8 cellular contexts compared by ENCODE assay signal in the genomic region with DNA sequence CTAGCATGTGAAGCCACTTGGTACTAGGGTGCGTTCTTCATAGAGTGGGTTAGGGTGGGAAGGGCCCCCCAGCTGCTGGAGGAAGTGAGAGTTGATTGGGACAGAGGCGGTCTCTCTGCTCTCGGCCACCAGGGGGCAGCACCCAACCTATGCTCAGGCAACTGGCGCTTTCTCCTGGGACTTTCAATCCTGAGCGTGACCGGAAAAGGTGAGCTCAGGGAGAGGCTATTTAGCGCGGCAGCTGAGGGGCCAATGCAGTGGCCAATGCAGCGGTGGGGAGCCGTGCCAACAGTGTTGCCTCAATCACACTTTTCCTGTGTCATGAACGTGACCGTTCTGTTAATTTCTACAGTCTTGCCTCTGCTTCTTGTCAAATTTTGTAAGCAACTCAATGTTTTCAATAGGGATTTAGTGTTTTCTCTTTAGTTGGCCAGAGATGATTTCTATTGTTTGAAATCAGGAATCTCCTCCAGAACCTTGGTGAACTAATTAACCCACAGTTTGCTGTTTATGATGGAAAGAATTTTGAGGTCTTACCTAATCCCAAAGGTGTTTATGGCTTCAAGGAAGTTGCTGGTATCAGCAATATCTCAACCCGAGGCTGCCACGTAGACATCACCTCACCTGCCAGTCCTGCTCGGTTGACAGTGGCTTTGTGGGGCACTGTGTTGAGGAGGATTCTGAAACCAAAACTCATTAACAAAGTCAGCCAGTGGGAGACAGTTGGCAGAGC.
DNase-seq lines count a peak whose midpoint lies in the region; ATAC-seq and TF ChIP-seq lines count a peak whose summit lies in the region.

No MANE protein-coding gene starts in this region.

- WGBS in psoas muscle, 3 donors: 18 to 22% (median 22%) methylated on average over 15 of the region's 15 CpGs
- 16 to 17% methylated on average over 15 of the region's 15 CpGs for WGBS in aorta, 2 donors

- POLR2A ChIA-PET in CD4-positive, alpha-beta T cell (lab: Charles Lee): no interaction called here

- CTCF ChIA-PET in CD4-positive, alpha-beta T cell (lab: Charles Lee): interaction anchor here (0.5 to 1.1 kb wide), 3 partner anchors 16 to 799 kb away, joined by 3 to 4 read pairs (median 4); no protein-coding TSS in a partner anchor

- H3K36me3 Mint-ChIP-seq in CD4-positive, alpha-beta T cell (ENCODE audit: low read depth): no peaks in the 10 kb centered on the region
- no peaks in the 10 kb centered on the region for H3K36me3 Mint-ChIP-seq in activated naive CD8-positive, alpha-beta T cell treated with anti-CD3 and anti-CD28 coated beads, Interleukin-2, amount 50 U/mL, for 24 hours (ENCODE audit: low read depth)

- H3K27ac ChIP-seq in CD4-positive, alpha-beta T cell (ENCODE audit: low read depth, low read length): no peak overlapping the region
- H3K27ac ChIP-seq in SK-N-MC (no peak overlapping the region), psoas muscle (no peak overlapping the region), aorta (ENCODE audit: low read depth in 1 of 2, low read length in 2 of 2) (no peak overlapping the region)

- no peaks in the 10 kb centered on the region for H3K36me3 ChIP-seq in SK-N-MC (ENCODE audit: insufficient read depth, low read length)
- H3K36me3 ChIP-seq in psoas muscle (ENCODE audit: insufficient read depth in 1 of 2, low read depth in 1 of 2): no peaks in the 10 kb centered on the region
- H3K36me3 ChIP-seq in aorta (ENCODE audit: control insufficient read depth in 1 of 2, insufficient read depth in 2 of 2, low read length in 1 of 2): no peaks in the 10 kb centered on the region

- H3K9me3 ChIP-seq in CD4-positive, alpha-beta T cell (ENCODE audit: control insufficient read depth, low read length): peaks cover 12% of the 10 kb centered on the region
- no peaks in the 10 kb centered on the region for H3K9me3 ChIP-seq in SK-N-MC (ENCODE audit: low read depth, low read length)
- H3K9me3 ChIP-seq in psoas muscle: no peaks in the 10 kb centered on the region
- H3K9me3 ChIP-seq in aorta (ENCODE audit: control insufficient read depth, low read length): no peaks in the 10 kb centered on the region

- DNase-seq in CD4-positive, alpha-beta T cell: peak; percentile 9 to 60 (median 25)
- DNase-seq in HUDEP-2 (lab: John Stamatoyannopoulos, UW; ENCODE audit: unreplicated experiment in 76 of 76): peak in 46 of 76 experiments; percentile 7 to 69 (median 35)
- DNase-seq in SK-N-MC (ENCODE audit: low read depth, low spot score): peak; percentile 6
- DNase-seq in activated naive CD8-positive, alpha-beta T cell treated with anti-CD3 and anti-CD28 coated beads, Interleukin-2, amount 50 U/mL, for 24 hours: peak; percentile 63
- DNase-seq in left cardiac atrium: peak; percentile 79
- DNase-seq in psoas muscle: peak; percentile 80 to 90
- peak; percentile 90 to 96 for DNase-seq in aorta

- peak; percentile 92 for TF ChIP-seq CTCF in CD4-positive, alpha-beta T cell (IDR thresholded peaks at IDR 0.05)
- TF ChIP-seq CTCF in psoas muscle (IDR thresholded peaks at IDR 0.05): peak; percentile 77

- intact Hi-C loops in CD4-positive, alpha-beta T cell (cut with DNase I, micrococcal nuclease): loop anchor here (5.0 kb wide), 1 partner anchor 799 kb away; no protein-coding TSS in a partner anchor
- intact Hi-C loops in left cardiac atrium (cut with DNase I) (loop anchor here in 1 of 2 donors (10.0 kb wide), 1 partner anchor 228 kb away; no protein-coding TSS in a partner anchor), psoas muscle (cut with DNase I) (loop anchor here in 1 of 2 donors (5.0 to 10.0 kb wide), 2 partner anchors 228 to 799 kb away; no protein-coding TSS in a partner anchor), aorta (cut with DNase I) (loop anchor here (5.0 kb wide), 3 partner anchors 34 to 66 kb away; partner anchors contain the start of gene PDZD8 (in 1 of the 2))

- H3K4me3 ChIP-seq in SK-N-MC: peak overlapping the region; percentile 45; the same call in 1 of the 2 replicates
- H3K4me3 ChIP-seq in psoas muscle: peak overlapping the region; percentile 37
- no peak overlapping the region for H3K4me3 ChIP-seq in aorta (ENCODE audit: low read length in 2 of 2)

- H3K27ac Mint-ChIP-seq in CD4-positive, alpha-beta T cell: no peak overlapping the region
- no peak overlapping the region for H3K27ac Mint-ChIP-seq in activated naive CD8-positive, alpha-beta T cell treated with anti-CD3 and anti-CD28 coated beads, Interleukin-2, amount 50 U/mL, for 24 hours

- peaks cover 6% of the 10 kb centered on the region for H3K4me1 Mint-ChIP-seq in CD4-positive, alpha-beta T cell (ENCODE audit: low read depth)
- no peaks in the 10 kb centered on the region for H3K4me1 Mint-ChIP-seq in activated naive CD8-positive, alpha-beta T cell treated with anti-CD3 and anti-CD28 coated beads, Interleukin-2, amount 50 U/mL, for 24 hours

- H3K27me3 ChIP-seq in CD4-positive, alpha-beta T cell (ENCODE audit: control insufficient read depth, insufficient read depth, low read length): peaks cover 5% of the 10 kb centered on the region
- H3K27me3 ChIP-seq in psoas muscle (ENCODE audit: insufficient read depth in 3 of 3, low read length in 2 of 3): peaks cover 0 to 6% (median 3%) of the 10 kb centered on the region in 3 donors
- H3K27me3 ChIP-seq in aorta (ENCODE audit: control insufficient read depth in 1 of 2, insufficient read depth in 2 of 2, low read length in 1 of 2): no peaks in the 10 kb centered on the region

- no peak for ATAC-seq in CD4-positive, alpha-beta T cell (ENCODE audit: poor library complexity)
- ATAC-seq in GM19455 (IDR thresholded peaks at IDR 0.05; ENCODE audit: unreplicated experiment) (peak; percentile 81), left cardiac atrium (peak; percentile 72 to 75), psoas muscle (peak; percentile 73 to 83 (median 80)), aorta (ENCODE audit: low FRiP score) (peak; percentile 86)
- peak; percentile 54 for ATAC-seq in activated naive CD8-positive, alpha-beta T cell treated with anti-CD3 and anti-CD28 coated beads, Interleukin-2, amount 50 U/mL, for 24 hours

- no peaks in the 10 kb centered on the region for H3K4me1 ChIP-seq in psoas muscle
- H3K4me1 ChIP-seq in aorta (ENCODE audit: control insufficient read depth in 1 of 2, insufficient read depth in 2 of 2, low read length in 2 of 2): no peaks in the 10 kb centered on the region

- H3K9ac ChIP-seq in SK-N-MC (ENCODE audit: insufficient read length): no peak overlapping the region

- H3K4me3 Mint-ChIP-seq in CD4-positive, alpha-beta T cell: peak overlapping the region; percentile 74
- no peak overlapping the region for H3K4me3 Mint-ChIP-seq in activated naive CD8-positive, alpha-beta T cell treated with anti-CD3 and anti-CD28 coated beads, Interleukin-2, amount 50 U/mL, for 24 hours

- peaks cover 50% of the 10 kb centered on the region for H3K27me3 Mint-ChIP-seq in CD4-positive, alpha-beta T cell
- H3K27me3 Mint-ChIP-seq in activated naive CD8-positive, alpha-beta T cell treated with anti-CD3 and anti-CD28 coated beads, Interleukin-2, amount 50 U/mL, for 24 hours: peaks cover 18% of the 10 kb centered on the region

- peaks cover 9% of the 10 kb centered on the region for H3K9me3 Mint-ChIP-seq in CD4-positive, alpha-beta T cell
- peaks cover 16% of the 10 kb centered on the region for H3K9me3 Mint-ChIP-seq in activated naive CD8-positive, alpha-beta T cell treated with anti-CD3 and anti-CD28 coated beads, Interleukin-2, amount 50 U/mL, for 24 hours

Comparison
In these comparisons a context has a peak if more than half of its experiments do, and no peak if none do; other contexts are left out.
1. DNase-seq: peak in every context shown above with its lines; median percentile 93 in aorta; 85 in psoas muscle; 79 in left cardiac atrium; 63 in activated naive CD8-positive, alpha-beta T cell treated with anti-CD3 and anti-CD28 coated beads, Interleukin-2, amount 50 U/mL, for 24 hours; 35 in HUDEP-2; 25 in CD4-positive, alpha-beta T cell; 6 in SK-N-MC.
2. H3K4me3 ChIP-seq: peak in SK-N-MC (single experiment) and psoas muscle (single experiment); none in aorta (0 of 2).